29 cellular contexts compared by ENCODE assay signal in the genomic region with DNA sequence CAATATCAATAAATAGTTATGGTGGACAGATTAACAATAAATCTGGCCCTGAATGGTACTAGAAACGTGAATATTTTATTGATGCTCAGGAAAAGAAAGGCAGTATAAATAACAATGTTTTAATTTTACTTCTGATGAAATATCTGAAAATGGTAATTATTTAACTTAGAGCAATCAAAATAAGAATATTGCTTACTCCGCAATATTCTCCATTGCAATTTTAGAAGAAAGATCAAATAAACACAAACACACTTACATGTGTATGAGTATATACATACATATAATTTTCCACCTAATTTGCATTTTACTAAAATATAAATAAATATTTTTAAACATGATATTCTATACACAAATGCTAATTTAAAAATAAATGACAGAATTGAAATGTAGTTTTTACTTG.
"Had no signal": no experiment of that assay in that cellular context is flagged by ENCODE, and none has a peak within 500 bp of the region (broad histone marks: within the 10 kb centered on the region; RNA-seq: fewer than 3 reads in every experiment).

No MANE protein-coding gene starts in this region.

- H3K4me1 ChIP-seq: adrenal gland, body of pancreas, colonic mucosa had no signal

- H3K4me3 ChIP-seq: adrenal gland, body of pancreas, colonic mucosa had no signal

- DNase-seq: activated CD4-positive, alpha-beta memory T cell treated with anti-CD3 and anti-CD28 coated beads for 36 hours; activated CD4-positive, alpha-beta T cell treated with anti-CD3 and anti-CD28 coated beads for 36 hours; activated CD4-positive, alpha-beta T cell treated with anti-CD3 and anti-CD28 coated beads, Interleukin-2, amount 10 ng/mL, durations not matched to agents 24 days and 14 days; activated CD4-positive, CD25-positive, alpha-beta regulatory T cell; activated CD4-positive, CD25-positive, alpha-beta regulatory T cell treated with anti-CD3 and anti-CD28 coated beads, Interleukin-2, amount 50 U/mL, for 72 hours; activated CD8-positive, alpha-beta memory T cell treated with anti-CD3 and anti-CD28 coated beads, Interleukin-2, amount 10 ng/mL, durations not matched to agents 7 days and 5 days; activated CD8-positive, alpha-beta memory T cell treated with anti-CD3 and anti-CD28 coated beads, Interleukin-2, amount 50 U/mL, for 4 hours; activated CD8-positive, alpha-beta T cell treated with anti-CD3 and anti-CD28 coated beads, Interleukin-2, amount 10 ng/mL, durations not matched to agents 7 days and 5 days; activated effector memory CD4-positive, alpha-beta T cell treated with anti-CD3 and anti-CD28 coated beads, Interleukin-2, amount 50 U/mL, for 16 hours; activated naive CD4-positive, alpha-beta T cell treated with anti-CD3 and anti-CD28 coated beads for 36 hours; activated naive CD8-positive, alpha-beta T cell treated with anti-CD3 and anti-CD28 coated beads for 36 hours; activated naive CD8-positive, alpha-beta T cell treated with anti-CD3 and anti-CD28 coated beads, Interleukin-2, amount 50 U/mL, for 24 hours; activated T-cell treated with anti-CD3 and anti-CD28 coated beads, Interleukin-2, amount 50 U/mL, for 1 hour; activated T-cell treated with anti-CD3 and anti-CD28 coated beads, Interleukin-2, amount 50 U/mL, for 48 hours; adrenal gland; amygdala; aorta; body of pancreas; caudate nucleus; cerebellar nuclear complex; colonic mucosa; effector memory CD4-positive, alpha-beta T cell; endodermal cell; foreskin fibroblast; head of caudate nucleus; T-helper 1 cell; T-helper 17 cell; T1000 had no signal

- ATAC-seq: activated CD4-positive, alpha-beta T cell treated with anti-CD3 and anti-CD28 coated beads for 36 hours; activated CD8-positive, alpha-beta memory T cell treated with anti-CD3 and anti-CD28 coated beads, Interleukin-2, amount 10 ng/mL, durations not matched to agents 7 days and 5 days; activated CD8-positive, alpha-beta T cell treated with anti-CD3 and anti-CD28 coated beads, Interleukin-2, amount 10 ng/mL, durations not matched to agents 7 days and 5 days; activated naive CD8-positive, alpha-beta T cell treated with anti-CD3 and anti-CD28 coated beads, Interleukin-2, amount 50 U/mL, for 24 hours; body of pancreas; esophagus mucosa; T-helper 17 cell had no signal

- H3K27me3 ChIP-seq: adrenal gland, body of pancreas, colonic mucosa had no signal

- H3K36me3 ChIP-seq: adrenal gland, colonic mucosa had no signal

- H3K27ac ChIP-seq: adrenal gland, body of pancreas, colonic mucosa had no signal

- H3K9me3 ChIP-seq: adrenal gland, body of pancreas, colonic mucosa had no signal
